Comparison of ENCODE assay signal across 8 cellular contexts in genomic region chr1:203340112-203340804, GRCh38. TPM values are rescaled to one million over a fixed set of nuclear protein-coding genes. Genes with fewer than 3 reads are reported as not detected.
DNase-seq lines count a peak whose midpoint lies in the region; TF ChIP-seq lines count a peak whose summit lies in the region.

No MANE protein-coding gene starts in this region.

- H3K9me3 ChIP-seq in suprapubic skin: no peaks in the 10 kb centered on the region

- TF ChIP-seq CTCF in mesothelial cell of epicardium (IDR thresholded peaks at IDR 0.05; ENCODE audit: unreplicated experiment) (peak; percentile 79), suprapubic skin (IDR thresholded peaks at IDR 0.05) (peak; percentile 78 to 94)

- peak overlapping the region; percentile 31 for H3K27ac Mint-ChIP-seq in mesothelial cell of epicardium

- H3K4me1 ChIP-seq in suprapubic skin: peaks cover 52% of the 10 kb centered on the region

- TF ChIP-seq POLR2A in suprapubic skin (IDR thresholded peaks at IDR 0.05): no peak

- no peak for TF ChIP-seq EP300 in suprapubic skin (IDR thresholded peaks at IDR 0.05)

- WGBS in suprapubic skin: 13% methylated on average over 7 of the region's 7 CpGs

- H3K36me3 ChIP-seq in suprapubic skin: no peaks in the 10 kb centered on the region

- peak; percentile 85 for DNase-seq in ELR (ENCODE audit: low read depth)
- peak; percentile 77 for DNase-seq in Jurkat, Clone E6-1 (ENCODE audit: low read depth, low spot score)
- peak; percentile 63 for DNase-seq in NOMO-1 treated with DMSO at 0.1 percent for 48 hours (lab: John Stamatoyannopoulos, UW; ENCODE audit: unreplicated experiment)
- DNase-seq in activated CD8-positive, alpha-beta memory T cell treated with anti-CD3 and anti-CD28 coated beads, Interleukin-2, amount 50 U/mL, for 24 hours (ENCODE audit: extremely low read depth): peak; percentile 20
- peak; percentile 97 for DNase-seq in epidermal melanocyte (ENCODE audit: insufficient read length, low spot score)
- peak; percentile 46 to 67 for DNase-seq in mesothelial cell of epicardium (ENCODE audit: low spot score in 2 of 2, unreplicated experiment in 2 of 2)
- peak in 1 of 2 donors; percentile 77 for DNase-seq in suprapubic skin (ENCODE audit: low spot score in 2 of 2)
- no peak for DNase-seq in GOT3 (lab: John Stamatoyannopoulos, UW)

- H3K36me3 Mint-ChIP-seq in mesothelial cell of epicardium: no peaks in the 10 kb centered on the region

- no peaks in the 10 kb centered on the region for H3K27me3 Mint-ChIP-seq in mesothelial cell of epicardium (ENCODE audit: low read depth)

- H3K4me1 Mint-ChIP-seq in mesothelial cell of epicardium: peaks cover 49% of the 10 kb centered on the region

- no peaks in the 10 kb centered on the region for H3K9me3 Mint-ChIP-seq in mesothelial cell of epicardium

- no peak overlapping the region for H3K4me3 ChIP-seq in Jurkat, Clone E6-1 (ENCODE audit: low read length)
- no peak overlapping the region for H3K4me3 ChIP-seq in suprapubic skin

- H3K27me3 ChIP-seq in suprapubic skin: no peaks in the 10 kb centered on the region

- no peak overlapping the region for H3K27ac ChIP-seq in suprapubic skin

- H3K4me3 Mint-ChIP-seq in mesothelial cell of epicardium: no peak overlapping the region

RNA-seq across cellular contexts. Expression of gene FMOD, which starts 10.7 kb away (rescaled TPM):
- polyA plus RNA-seq in Jurkat, Clone E6-1 (2012; ENCODE audit: insufficient read depth, insufficient read length): not detected
- 77.3 to 86.0 TPM (median 82.1 TPM) in 3 replicates for total RNA-seq in mesothelial cell of epicardium
- total RNA-seq in suprapubic skin: 10 to 100 TPM; 13.3 to 36.6 (median 22.9) TPM

RNA-seq across cellular contexts. Expression of gene BTG2, which starts 34.9 kb away (rescaled TPM):
- polyA plus RNA-seq in Jurkat, Clone E6-1 (2012; ENCODE audit: insufficient read depth, insufficient read length): 7.1 TPM
- 186 to 192 TPM (median 191 TPM) in 3 replicates for total RNA-seq in mesothelial cell of epicardium
- total RNA-seq in suprapubic skin: 100 to 1,000 TPM; 160 to 319 (median 193) TPM
